ENCODE assay signal across 12 cellular contexts in the genomic region with DNA sequence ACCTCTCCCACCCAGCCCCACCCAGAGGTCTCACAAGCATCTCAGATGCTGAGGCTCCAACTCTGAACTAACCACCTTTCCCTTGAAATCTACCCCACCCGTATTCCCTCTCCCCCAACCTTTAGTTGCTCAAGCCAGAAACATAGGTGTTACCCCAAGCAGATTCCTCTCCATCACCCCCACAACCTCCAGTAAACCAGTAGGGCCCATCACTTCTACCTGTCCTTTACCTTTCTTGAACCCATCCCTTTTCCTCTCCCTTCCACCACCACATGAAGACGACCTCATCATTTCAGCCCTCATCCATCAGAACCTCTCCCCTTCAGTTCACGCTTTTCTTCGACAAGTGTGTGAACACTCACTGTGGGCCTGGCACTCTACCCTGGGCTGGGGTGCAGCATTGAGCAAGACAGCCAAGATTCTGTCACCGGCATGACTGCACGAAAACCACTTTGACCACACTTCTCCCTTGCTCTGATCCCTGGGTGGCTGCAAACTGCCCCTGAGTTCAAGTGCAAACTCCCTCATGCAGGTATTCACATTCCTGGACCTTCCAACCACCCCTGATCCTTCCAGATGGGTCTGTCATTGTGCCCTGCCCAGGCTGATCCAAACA.
DNase-seq lines count a peak whose midpoint lies in the region; ATAC-seq and TF ChIP-seq lines count a peak whose summit lies in the region.
"Had no signal": no experiment of that assay in that cellular context is flagged by ENCODE, and none has a peak within 500 bp of the region (broad histone marks: within the 10 kb centered on the region; RNA-seq: fewer than 3 reads in every experiment).

No MANE protein-coding gene starts in this region.

- no peak for ATAC-seq in activated CD4-positive, alpha-beta T cell treated with anti-CD3 and anti-CD28 coated beads for 36 hours
- ATAC-seq in body of pancreas (no peak), lower lobe of right lung (peak; percentile 20 to 29), HG03159 (IDR thresholded peaks at IDR 0.05; ENCODE audit: unreplicated experiment) (no peak)

- TF ChIP-seq EP300 in tibial nerve (IDR thresholded peaks at IDR 0.05), result no peak

- peak overlapping the region; percentile 85 to 100 (median 93) for H3K27ac ChIP-seq in body of pancreas
- H3K27ac ChIP-seq in lower lobe of right lung, result peak overlapping the region; percentile 83
- peak overlapping the region; percentile 86 to 98 (median 92) for H3K27ac ChIP-seq in tibial nerve

- H3K9me3 Mint-ChIP-seq in activated CD4-positive, alpha-beta T cell treated with anti-CD3 and anti-CD28 coated beads for 36 hours (ENCODE audit: low read depth), result no peaks in the 10 kb centered on the region
- H3K9me3 Mint-ChIP-seq in activated CD4-positive, alpha-beta T cell treated with anti-CD3 and anti-CD28 coated beads, Interleukin-2, amount 10 ng/mL, durations not matched to agents 7 days and 5 days, result no peaks in the 10 kb centered on the region
- H3K9me3 Mint-ChIP-seq: activated naive CD4-positive, alpha-beta T cell treated with anti-CD3 and anti-CD28 coated beads, Interleukin-2, amount 50 U/mL, for 72 hours; stimulated activated naive B cell treated with anti-CD40 and anti-IgM and Interleukin-4, amounts not matched to agents 10 μg/mL and 1 μg/mL and 100 μg/mL, for 72 hours had no signal

- CTCF ChIA-PET in activated CD4-positive, alpha-beta T cell treated with anti-CD3 and anti-CD28 coated beads for 36 hours (lab: Charles Lee), result interaction anchor here (0.6 to 1.2 kb wide), 2 partner anchors 11 to 21 kb away, joined by 3 to 6 read pairs; no protein-coding TSS in a partner anchor
- CTCF ChIA-PET in activated CD4-positive, alpha-beta T cell treated with anti-CD3 and anti-CD28 coated beads, Interleukin-2, amount 10 ng/mL, durations not matched to agents 7 days and 5 days (lab: Charles Lee), result no interaction called here

- POLR2A ChIA-PET in activated CD4-positive, alpha-beta T cell treated with anti-CD3 and anti-CD28 coated beads for 36 hours (lab: Charles Lee), result interaction anchor here (0.6 to 0.7 kb wide), 2 partner anchors 15 to 201 kb away, joined by 3 to 4 read pairs; no protein-coding TSS in a partner anchor
- POLR2A ChIA-PET in activated CD4-positive, alpha-beta T cell treated with anti-CD3 and anti-CD28 coated beads, Interleukin-2, amount 10 ng/mL, durations not matched to agents 7 days and 5 days (lab: Charles Lee), result no interaction called here

- H3K27me3 ChIP-seq in body of pancreas (no peaks in the 10 kb centered on the region), lower lobe of right lung (ENCODE audit: low read depth) (no peaks in the 10 kb centered on the region), tibial nerve (no peaks in the 10 kb centered on the region)

- no peak overlapping the region for H3K4me3 ChIP-seq in body of pancreas
- no peak overlapping the region for H3K4me3 ChIP-seq in lower lobe of right lung
- H3K4me3 ChIP-seq in tibial nerve, result no peak overlapping the region
- H3K4me3 ChIP-seq: mucosa of descending colon had no signal

- no peak overlapping the region for H3K27ac Mint-ChIP-seq in activated CD4-positive, alpha-beta T cell treated with anti-CD3 and anti-CD28 coated beads for 36 hours
- no peak overlapping the region for H3K27ac Mint-ChIP-seq in activated CD4-positive, alpha-beta T cell treated with anti-CD3 and anti-CD28 coated beads, Interleukin-2, amount 10 ng/mL, durations not matched to agents 7 days and 5 days

- TF ChIP-seq CTCF in body of pancreas (IDR thresholded peaks at IDR 0.05) (no peak), lower lobe of right lung (IDR thresholded peaks at IDR 0.05) (no peak), tibial nerve (IDR thresholded peaks at IDR 0.05) (no peak)

- intact Hi-C loops in activated CD4-positive, alpha-beta T cell treated with anti-CD3 and anti-CD28 coated beads for 36 hours (cut with DNase I, micrococcal nuclease), result no loop called here
- intact Hi-C loops in body of pancreas (cut with DNase I), result no loop called here
- intact Hi-C loops in lower lobe of right lung (cut with DNase I), result no loop called here

- H3K36me3 ChIP-seq in body of pancreas (replicated peaks in 1 of 2; ENCODE audit: insufficient read depth in 1 of 2, low read depth in 2 of 2) (no peaks in the 10 kb centered on the region), lower lobe of right lung (no peaks in the 10 kb centered on the region), tibial nerve (no peaks in the 10 kb centered on the region)

- peak; percentile 33 for DNase-seq in activated CD4-positive, alpha-beta T cell treated with anti-CD3 and anti-CD28 coated beads for 36 hours
- DNase-seq in activated CD4-positive, alpha-beta T cell treated with anti-CD3 and anti-CD28 coated beads, Interleukin-2, amount 10 ng/mL, durations not matched to agents 7 days and 5 days, result no peak
- peak in 2 of 4 donors; percentile 25 to 41 for DNase-seq in body of pancreas
- DNase-seq in lower lobe of right lung, result no peak
- no peak for DNase-seq in tibial nerve (ENCODE audit: low spot score in 2 of 2)
- no peak for DNase-seq in NCI-H2196 treated with DMSO at 0.1 percent for 48 hours (lab: John Stamatoyannopoulos, UW; ENCODE audit: unreplicated experiment)
- no peak for DNase-seq in stimulated activated CD4-positive, alpha-beta T cell treated with anti-CD3 and anti-CD28 coated beads, Interleukin-1b, Interleukin-23, amount 100 ng/mL, for 48 hours
- DNase-seq: RPMI8226; stimulated activated naive B cell treated with anti-CD40 and anti-IgM and Interleukin-4, amounts not matched to agents 10 μg/mL and 1 μg/mL and 100 μg/mL, for 72 hours had no signal

- TF ChIP-seq POLR2A in body of pancreas (IDR thresholded peaks at IDR 0.05) (no peak), tibial nerve (IDR thresholded peaks at IDR 0.05) (no peak)

- 59 to 65% methylated on average over 6 of the region's 6 CpGs for WGBS in body of pancreas, 2 donors
- 51 to 55% methylated on average over 6 of the region's 6 CpGs for WGBS in tibial nerve, 2 donors

- no peaks in the 10 kb centered on the region for H3K9me3 ChIP-seq in body of pancreas
- H3K9me3 ChIP-seq in lower lobe of right lung, result no peaks in the 10 kb centered on the region
- no peaks in the 10 kb centered on the region for H3K9me3 ChIP-seq in tibial nerve
- H3K9me3 ChIP-seq: mucosa of descending colon had no signal

- no peaks in the 10 kb centered on the region for H3K36me3 Mint-ChIP-seq in activated CD4-positive, alpha-beta T cell treated with anti-CD3 and anti-CD28 coated beads for 36 hours (ENCODE audit: low read depth)
- no peaks in the 10 kb centered on the region for H3K36me3 Mint-ChIP-seq in activated CD4-positive, alpha-beta T cell treated with anti-CD3 and anti-CD28 coated beads, Interleukin-2, amount 10 ng/mL, durations not matched to agents 7 days and 5 days (ENCODE audit: low read depth)
- H3K36me3 Mint-ChIP-seq: activated naive CD4-positive, alpha-beta T cell treated with anti-CD3 and anti-CD28 coated beads, Interleukin-2, amount 50 U/mL, for 72 hours; stimulated activated naive B cell treated with anti-CD40 and anti-IgM and Interleukin-4, amounts not matched to agents 10 μg/mL and 1 μg/mL and 100 μg/mL, for 72 hours had no signal

- H3K4me3 Mint-ChIP-seq in activated CD4-positive, alpha-beta T cell treated with anti-CD3 and anti-CD28 coated beads for 36 hours, result no peak overlapping the region
- no peak overlapping the region for H3K4me3 Mint-ChIP-seq in activated CD4-positive, alpha-beta T cell treated with anti-CD3 and anti-CD28 coated beads, Interleukin-2, amount 10 ng/mL, durations not matched to agents 7 days and 5 days

- H3K27me3 Mint-ChIP-seq in activated CD4-positive, alpha-beta T cell treated with anti-CD3 and anti-CD28 coated beads for 36 hours, result peaks cover 47% of the 10 kb centered on the region
- H3K27me3 Mint-ChIP-seq in activated CD4-positive, alpha-beta T cell treated with anti-CD3 and anti-CD28 coated beads, Interleukin-2, amount 10 ng/mL, durations not matched to agents 7 days and 5 days, result peaks cover 69% of the 10 kb centered on the region

- H3K4me1 ChIP-seq in body of pancreas (peaks cover 20% of the 10 kb centered on the region), lower lobe of right lung (peaks cover 15% of the 10 kb centered on the region), tibial nerve (peaks cover 0 to 72% (median 23%) of the 10 kb centered on the region in 4 donors)

- peaks cover 24% of the 10 kb centered on the region for H3K4me1 Mint-ChIP-seq in activated CD4-positive, alpha-beta T cell treated with anti-CD3 and anti-CD28 coated beads for 36 hours
- H3K4me1 Mint-ChIP-seq in activated CD4-positive, alpha-beta T cell treated with anti-CD3 and anti-CD28 coated beads, Interleukin-2, amount 10 ng/mL, durations not matched to agents 7 days and 5 days, result peaks cover 22% of the 10 kb centered on the region

Comparison
In these comparisons a context has a peak if more than half of its experiments do, and no peak if none do; other contexts are left out.
1. ATAC-seq: peak in lower lobe of right lung (2 of 2); none in activated CD4-positive, alpha-beta T cell treated with anti-CD3 and anti-CD28 coated beads for 36 hours (single experiment), body of pancreas (single experiment) and HG03159 (single experiment).
2. Peak in every context shown above with its lines, with median percentiles within 50 percentile points of each other: H3K27ac ChIP-seq.